1 cellular context compared by ENCODE assay signal in the genomic region with DNA sequence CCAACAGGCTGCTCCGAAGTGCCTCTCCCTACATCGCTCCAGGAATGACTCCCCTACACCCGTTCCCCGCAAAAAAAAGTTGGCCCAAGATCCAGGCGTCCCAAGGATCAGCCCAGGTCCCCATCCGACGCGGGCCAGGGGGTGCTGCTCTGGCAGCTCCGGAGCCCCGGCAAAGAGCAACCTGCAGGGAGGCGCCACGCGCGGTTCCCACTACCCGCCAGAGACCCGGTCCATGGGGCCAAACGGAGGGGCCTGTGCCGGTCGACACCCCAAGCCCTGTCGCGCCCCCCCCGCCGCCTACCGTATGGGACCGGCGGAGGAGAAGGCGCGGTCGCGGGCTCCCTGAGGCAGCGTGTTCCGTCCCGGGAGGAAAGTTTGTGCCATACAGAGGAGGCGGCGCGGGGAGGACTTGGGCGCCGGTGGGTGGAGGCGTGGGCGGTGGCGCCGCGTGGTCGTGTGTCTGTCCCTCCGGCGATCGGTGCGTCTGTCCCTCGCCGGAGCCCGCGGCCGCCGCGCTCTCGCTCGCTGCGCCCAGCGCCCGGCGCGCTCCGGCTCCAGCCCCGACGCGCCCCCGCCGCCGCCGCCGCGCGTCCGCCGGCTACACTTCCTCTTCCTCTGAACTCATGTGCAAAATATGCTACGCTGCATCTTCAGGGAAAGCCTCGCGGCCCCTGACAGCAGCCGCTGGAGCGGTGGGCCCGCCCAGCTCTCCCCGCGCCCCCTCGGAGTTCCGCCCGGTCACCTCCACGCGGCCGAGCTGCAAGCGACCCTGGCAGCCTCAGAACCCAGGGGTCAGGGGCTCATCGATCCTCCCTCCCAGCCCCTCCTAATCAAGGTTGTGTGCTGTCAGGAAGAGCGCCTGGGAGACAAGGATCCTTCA.
TF ChIP-seq lines count a peak whose summit lies in the region.

A gene with protein sequence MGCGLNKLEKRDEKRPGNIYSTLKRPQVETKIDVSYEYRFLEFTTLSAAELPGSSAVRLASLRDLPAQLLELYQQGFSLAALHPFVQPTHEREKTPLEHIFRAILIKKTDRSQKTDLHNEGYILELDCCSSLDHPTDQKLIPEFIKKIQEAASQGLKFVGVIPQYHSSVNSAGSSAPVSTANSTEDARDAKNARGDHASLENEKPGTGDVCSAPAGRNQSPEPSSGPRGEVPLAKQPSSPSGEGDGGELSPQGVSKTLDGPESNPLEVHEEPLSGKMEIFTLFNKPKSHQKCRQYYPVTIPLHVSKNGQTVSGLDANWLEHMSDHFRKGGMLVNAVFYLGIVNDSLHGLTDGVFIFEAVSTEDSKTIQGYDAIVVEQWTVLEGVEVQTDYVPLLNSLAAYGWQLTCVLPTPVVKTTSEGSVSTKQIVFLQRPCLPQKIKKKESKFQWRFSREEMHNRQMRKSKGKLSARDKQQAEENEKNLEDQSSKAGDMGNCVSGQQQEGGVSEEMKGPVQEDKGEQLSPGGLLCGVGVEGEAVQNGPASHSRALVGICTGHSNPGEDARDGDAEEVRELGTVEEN (minus strand): TSS at position 559 of the 880 bp plus-strand sequence. CDS start 19,830 bp downstream, outside the sequence.

TF ChIP-seq in HEK293, 187 proteins besides CTCF, POLR2A, EP300 and RAD21 (continued from another document and continues in another):
- TF ChIP-seq ZNF341 (tag by site-specific recombination; IDR thresholded peaks at IDR 0.05; ENCODE audit: low read depth) (peak; percentile 49), ZBTB6 (tag by site-specific recombination; IDR thresholded peaks at IDR 0.05) (no peak), ZNF707 (tag by site-specific recombination; IDR thresholded peaks at IDR 0.05) (no peak), ZNF266 (tag by site-specific recombination; IDR thresholded peaks at IDR 0.05; ENCODE audit: low read depth) (no peak), ZEB2 (tag by site-specific recombination; IDR thresholded peaks at IDR 0.05) (peak; percentile 26; the same call in 1 of the 2 replicates), SCRT1 (tag by site-specific recombination; IDR thresholded peaks at IDR 0.05; ENCODE audit: borderline replicate concordance) (0 out of 2 replicates have a peak, but pooled peaks have one; percentile 5), MZF1 (tag by site-specific recombination; IDR thresholded peaks at IDR 0.05; ENCODE audit: borderline replicate concordance) (no peak), KLF16 (tag by site-specific recombination; IDR thresholded peaks at IDR 0.05) (no peak), SP7 (tag by site-specific recombination; IDR thresholded peaks at IDR 0.05) (no peak), ZSCAN23 (tag by site-specific recombination; IDR thresholded peaks at IDR 0.05) (no peak), ZNF37A (tag by site-specific recombination; IDR thresholded peaks at IDR 0.05) (no peak), ZNF426 (tag by site-specific recombination; IDR thresholded peaks at IDR 0.05) (no peak), ZNF10 (tag by site-specific recombination; IDR thresholded peaks at IDR 0.05) (no peak), ZFP41 (tag by site-specific recombination; IDR thresholded peaks at IDR 0.05; ENCODE audit: borderline replicate concordance) (no peak), YY1 (tag by site-specific recombination; IDR thresholded peaks at IDR 0.05) (no peak), MEIS1 (CRISPR knock-in tag; IDR thresholded peaks at IDR 0.05; ENCODE audit: borderline replicate concordance) (no peak), ZNF514 (tag by site-specific recombination; IDR thresholded peaks at IDR 0.05) (no peak), ZNF624 (tag by site-specific recombination; IDR thresholded peaks at IDR 0.05) (no peak), YY2 (tag by site-specific recombination; IDR thresholded peaks at IDR 0.05) (no peak), GLI2 (tag by site-specific recombination; IDR thresholded peaks at IDR 0.05; ENCODE audit: borderline replicate concordance, low read depth) (no peak), ZNF133 (tag by site-specific recombination; IDR thresholded peaks at IDR 0.05) (no peak), ZNF670 (tag by site-specific recombination; IDR thresholded peaks at IDR 0.05; ENCODE audit: low read depth) (no peak), ZNF629 (tag by site-specific recombination; IDR thresholded peaks at IDR 0.05) (no peak), SALL2 (tag by site-specific recombination; IDR thresholded peaks at IDR 0.05; ENCODE audit: borderline replicate concordance) (no peak), ZNF521 (tag by site-specific recombination; IDR thresholded peaks at IDR 0.05) (no peak), ZNF621 (tag by site-specific recombination; IDR thresholded peaks at IDR 0.05) (no peak), ZNF768 (tag by site-specific recombination; IDR thresholded peaks at IDR 0.05) (no peak), ZNF335 (tag by site-specific recombination; conservative IDR thresholded peaks at IDR 0.05) (peak; percentile 90), ZNF549 (tag by site-specific recombination; IDR thresholded peaks at IDR 0.05) (no peak), ZNF501 (tag by site-specific recombination; IDR thresholded peaks at IDR 0.05) (no peak), ZNF473 (tag by site-specific recombination; IDR thresholded peaks at IDR 0.05) (no peak), ZNF626 (tag by site-specific recombination; IDR thresholded peaks at IDR 0.05) (no peak), MYNN (tag by site-specific recombination; IDR thresholded peaks at IDR 0.05; ENCODE audit: borderline replicate concordance) (no peak), ZNF146 (tag by site-specific recombination; IDR thresholded peaks at IDR 0.05) (no peak), ZNF292 (tag by site-specific recombination; IDR thresholded peaks at IDR 0.05; ENCODE audit: borderline replicate concordance, low read depth) (no peak), ZFHX2 (tag by site-specific recombination; conservative IDR thresholded peaks at IDR 0.05) (peak; percentile 93), ZNF214 (tag by site-specific recombination; IDR thresholded peaks at IDR 0.05; ENCODE audit: borderline replicate concordance) (no peak), ZNF571 (tag by site-specific recombination; IDR thresholded peaks at IDR 0.05) (no peak), ZSCAN30 (tag by site-specific recombination; IDR thresholded peaks at IDR 0.05) (0 out of 2 replicates have a peak, but pooled peaks have one; percentile 27), ZBTB7A (tag by site-specific recombination; IDR thresholded peaks at IDR 0.05; ENCODE audit: low read depth) (no peak), ZNF311 (tag by site-specific recombination; IDR thresholded peaks at IDR 0.05; ENCODE audit: borderline replicate concordance) (no peak), KLF8 (tag by site-specific recombination; IDR thresholded peaks at IDR 0.05) (0 out of 2 replicates have a peak, but pooled peaks have one; percentile 33), ZNF518A (tag by site-specific recombination; conservative IDR thresholded peaks at IDR 0.05; ENCODE audit: low read depth) (no peak), ZNF394 (tag by site-specific recombination; IDR thresholded peaks at IDR 0.05; ENCODE audit: borderline replicate concordance) (no peak), ZNF555 (tag by site-specific recombination; conservative IDR thresholded peaks at IDR 0.05) (no peak)
- TF ChIP-seq, protein P1, sequence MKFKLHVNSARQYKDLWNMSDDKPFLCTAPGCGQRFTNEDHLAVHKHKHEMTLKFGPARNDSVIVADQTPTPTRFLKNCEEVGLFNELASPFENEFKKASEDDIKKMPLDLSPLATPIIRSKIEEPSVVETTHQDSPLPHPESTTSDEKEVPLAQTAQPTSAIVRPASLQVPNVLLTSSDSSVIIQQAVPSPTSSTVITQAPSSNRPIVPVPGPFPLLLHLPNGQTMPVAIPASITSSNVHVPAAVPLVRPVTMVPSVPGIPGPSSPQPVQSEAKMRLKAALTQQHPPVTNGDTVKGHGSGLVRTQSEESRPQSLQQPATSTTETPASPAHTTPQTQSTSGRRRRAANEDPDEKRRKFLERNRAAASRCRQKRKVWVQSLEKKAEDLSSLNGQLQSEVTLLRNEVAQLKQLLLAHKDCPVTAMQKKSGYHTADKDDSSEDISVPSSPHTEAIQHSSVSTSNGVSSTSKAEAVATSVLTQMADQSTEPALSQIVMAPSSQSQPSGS (tag by site-specific recombination; IDR thresholded peaks at IDR 0.05; ENCODE audit: low read depth), result no peak
- TF ChIP-seq, protein P2, sequence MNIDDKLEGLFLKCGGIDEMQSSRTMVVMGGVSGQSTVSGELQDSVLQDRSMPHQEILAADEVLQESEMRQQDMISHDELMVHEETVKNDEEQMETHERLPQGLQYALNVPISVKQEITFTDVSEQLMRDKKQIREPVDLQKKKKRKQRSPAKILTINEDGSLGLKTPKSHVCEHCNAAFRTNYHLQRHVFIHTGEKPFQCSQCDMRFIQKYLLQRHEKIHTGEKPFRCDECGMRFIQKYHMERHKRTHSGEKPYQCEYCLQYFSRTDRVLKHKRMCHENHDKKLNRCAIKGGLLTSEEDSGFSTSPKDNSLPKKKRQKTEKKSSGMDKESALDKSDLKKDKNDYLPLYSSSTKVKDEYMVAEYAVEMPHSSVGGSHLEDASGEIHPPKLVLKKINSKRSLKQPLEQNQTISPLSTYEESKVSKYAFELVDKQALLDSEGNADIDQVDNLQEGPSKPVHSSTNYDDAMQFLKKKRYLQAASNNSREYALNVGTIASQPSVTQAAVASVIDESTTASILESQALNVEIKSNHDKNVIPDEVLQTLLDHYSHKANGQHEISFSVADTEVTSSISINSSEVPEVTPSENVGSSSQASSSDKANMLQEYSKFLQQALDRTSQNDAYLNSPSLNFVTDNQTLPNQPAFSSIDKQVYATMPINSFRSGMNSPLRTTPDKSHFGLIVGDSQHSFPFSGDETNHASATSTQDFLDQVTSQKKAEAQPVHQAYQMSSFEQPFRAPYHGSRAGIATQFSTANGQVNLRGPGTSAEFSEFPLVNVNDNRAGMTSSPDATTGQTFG (tag by site-specific recombination; IDR thresholded peaks at IDR 0.05; ENCODE audit: borderline replicate concordance), result no peak
- TF ChIP-seq, protein P3, sequence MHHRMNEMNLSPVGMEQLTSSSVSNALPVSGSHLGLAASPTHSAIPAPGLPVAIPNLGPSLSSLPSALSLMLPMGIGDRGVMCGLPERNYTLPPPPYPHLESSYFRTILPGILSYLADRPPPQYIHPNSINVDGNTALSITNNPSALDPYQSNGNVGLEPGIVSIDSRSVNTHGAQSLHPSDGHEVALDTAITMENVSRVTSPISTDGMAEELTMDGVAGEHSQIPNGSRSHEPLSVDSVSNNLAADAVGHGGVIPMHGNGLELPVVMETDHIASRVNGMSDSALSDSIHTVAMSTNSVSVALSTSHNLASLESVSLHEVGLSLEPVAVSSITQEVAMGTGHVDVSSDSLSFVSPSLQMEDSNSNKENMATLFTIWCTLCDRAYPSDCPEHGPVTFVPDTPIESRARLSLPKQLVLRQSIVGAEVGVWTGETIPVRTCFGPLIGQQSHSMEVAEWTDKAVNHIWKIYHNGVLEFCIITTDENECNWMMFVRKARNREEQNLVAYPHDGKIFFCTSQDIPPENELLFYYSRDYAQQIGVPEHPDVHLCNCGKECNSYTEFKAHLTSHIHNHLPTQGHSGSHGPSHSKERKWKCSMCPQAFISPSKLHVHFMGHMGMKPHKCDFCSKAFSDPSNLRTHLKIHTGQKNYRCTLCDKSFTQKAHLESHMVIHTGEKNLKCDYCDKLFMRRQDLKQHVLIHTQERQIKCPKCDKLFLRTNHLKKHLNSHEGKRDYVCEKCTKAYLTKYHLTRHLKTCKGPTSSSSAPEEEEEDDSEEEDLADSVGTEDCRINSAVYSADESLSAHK (tag by site-specific recombination; IDR thresholded peaks at IDR 0.05), result no peak
